Comparison of ENCODE assay signal across 1 cellular context in the genomic region with DNA sequence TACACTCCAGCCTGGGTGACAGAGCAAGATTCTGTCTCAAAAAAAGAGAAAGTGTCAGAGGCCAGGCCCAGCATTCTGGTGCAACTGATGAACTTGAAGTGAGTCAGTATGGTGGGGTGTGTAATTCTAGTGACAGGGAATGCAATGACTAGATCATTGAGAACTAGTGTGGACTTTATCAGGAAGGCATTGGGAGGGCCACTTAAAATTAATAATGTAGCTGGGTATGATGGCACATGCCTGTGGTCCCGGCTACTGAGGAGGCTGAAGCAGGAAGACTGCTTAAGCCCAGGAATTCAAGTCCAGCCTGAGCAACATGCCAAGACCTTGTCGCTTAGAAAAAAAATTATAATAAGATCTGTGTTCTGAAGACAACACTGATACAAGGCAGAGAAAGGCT.
TF ChIP-seq lines count a peak whose summit lies in the region.

No MANE protein-coding gene starts in this region.

TF ChIP-seq in GM23338, 12 proteins besides CTCF, POLR2A, EP300 and RAD21 (continued from another document):
- TF ChIP-seq REST (IDR thresholded peaks at IDR 0.05; ENCODE audit: unreplicated experiment) = no peak
- no peak for TF ChIP-seq EZH2 (IDR thresholded peaks at IDR 0.05; ENCODE audit: low read depth, unreplicated experiment)
- TF ChIP-seq ZNF462 (CRISPR knock-in tag; IDR thresholded peaks at IDR 0.05) = no peak
- no peak for TF ChIP-seq NANOG (IDR thresholded peaks at IDR 0.05; ENCODE audit: borderline replicate concordance)
- TF ChIP-seq POLR2AphosphoS5 (IDR thresholded peaks at IDR 0.05; ENCODE audit: low read depth) = no peak
- no peak for TF ChIP-seq ZNF114 (CRISPR knock-in tag; IDR thresholded peaks at IDR 0.05)
- TF ChIP-seq JUNB (IDR thresholded peaks at IDR 0.05; ENCODE audit: unreplicated experiment) = no peak
- no peak for TF ChIP-seq ZNF331 (CRISPR knock-in tag; IDR thresholded peaks at IDR 0.05; ENCODE audit: low read depth)
- TF ChIP-seq ETS1 (IDR thresholded peaks at IDR 0.05) = no peak
